Comparison of ENCODE assay signal across 1 cellular context in the genomic region with DNA sequence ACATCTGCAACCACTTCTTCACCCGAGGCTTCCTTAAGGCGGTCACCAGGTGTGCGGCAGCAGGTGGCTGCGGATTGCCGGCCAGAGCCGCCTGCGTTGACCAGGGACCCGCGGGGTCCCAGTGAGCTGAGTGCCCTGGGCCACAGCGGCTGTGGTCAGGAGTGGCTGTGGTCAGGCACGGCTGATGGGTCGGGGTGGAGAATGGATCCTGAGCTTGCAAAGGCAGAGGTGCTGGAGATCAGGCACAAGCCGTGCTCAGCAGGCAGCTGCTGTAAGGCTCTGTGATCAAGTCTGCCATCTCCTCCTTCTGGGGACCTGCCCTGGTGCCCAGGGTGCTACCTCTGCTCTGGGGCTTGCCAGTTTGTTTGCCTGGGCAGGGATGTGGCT.
TF ChIP-seq lines count a peak whose summit lies in the region.

No MANE protein-coding gene starts in this region.

TF ChIP-seq in WTC11, 78 proteins besides CTCF, POLR2A, EP300 and RAD21:
- TF ChIP-seq ZNF219 (CRISPR knock-in tag; IDR thresholded peaks at IDR 0.05; ENCODE audit: borderline replicate concordance) (no peak), JAZF1 (CRISPR knock-in tag; IDR thresholded peaks at IDR 0.05) (no peak), NFYB (CRISPR knock-in tag; conservative IDR thresholded peaks at IDR 0.05; ENCODE audit: low read depth) (no peak), ETV6 (CRISPR knock-in tag; IDR thresholded peaks at IDR 0.05) (no peak), RORB (CRISPR knock-in tag; IDR thresholded peaks at IDR 0.05) (no peak)
- TF ChIP-seq, protein P1, sequence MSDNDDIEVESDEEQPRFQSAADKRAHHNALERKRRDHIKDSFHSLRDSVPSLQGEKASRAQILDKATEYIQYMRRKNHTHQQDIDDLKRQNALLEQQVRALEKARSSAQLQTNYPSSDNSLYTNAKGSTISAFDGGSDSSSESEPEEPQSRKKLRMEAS (CRISPR knock-in tag; IDR thresholded peaks at IDR 0.05): no peak
- TF ChIP-seq, protein P2, sequence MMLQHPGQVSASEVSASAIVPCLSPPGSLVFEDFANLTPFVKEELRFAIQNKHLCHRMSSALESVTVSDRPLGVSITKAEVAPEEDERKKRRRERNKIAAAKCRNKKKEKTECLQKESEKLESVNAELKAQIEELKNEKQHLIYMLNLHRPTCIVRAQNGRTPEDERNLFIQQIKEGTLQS (CRISPR knock-in tag; conservative IDR thresholded peaks at IDR 0.05): 0 out of 2 replicates have a peak, but pooled peaks have one; percentile 41
- TF ChIP-seq, protein P3, sequence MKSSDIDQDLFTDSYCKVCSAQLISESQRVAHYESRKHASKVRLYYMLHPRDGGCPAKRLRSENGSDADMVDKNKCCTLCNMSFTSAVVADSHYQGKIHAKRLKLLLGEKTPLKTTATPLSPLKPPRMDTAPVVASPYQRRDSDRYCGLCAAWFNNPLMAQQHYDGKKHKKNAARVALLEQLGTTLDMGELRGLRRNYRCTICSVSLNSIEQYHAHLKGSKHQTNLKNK (CRISPR knock-in tag; IDR thresholded peaks at IDR 0.05): no peak
- TF ChIP-seq, protein P4, sequence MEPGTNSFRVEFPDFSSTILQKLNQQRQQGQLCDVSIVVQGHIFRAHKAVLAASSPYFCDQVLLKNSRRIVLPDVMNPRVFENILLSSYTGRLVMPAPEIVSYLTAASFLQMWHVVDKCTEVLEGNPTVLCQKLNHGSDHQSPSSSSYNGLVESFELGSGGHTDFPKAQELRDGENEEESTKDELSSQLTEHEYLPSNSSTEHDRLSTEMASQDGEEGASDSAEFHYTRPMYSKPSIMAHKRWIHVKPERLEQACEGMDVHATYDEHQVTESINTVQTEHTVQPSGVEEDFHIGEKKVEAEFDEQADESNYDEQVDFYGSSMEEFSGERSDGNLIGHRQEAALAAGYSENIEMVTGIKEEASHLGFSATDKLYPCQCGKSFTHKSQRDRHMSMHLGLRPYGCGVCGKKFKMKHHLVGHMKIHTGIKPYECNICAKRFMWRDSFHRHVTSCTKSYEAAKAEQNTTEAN (CRISPR knock-in tag; IDR thresholded peaks at IDR 0.05): no peak
TF ChIP-seq in WTC11: peak in this region for 1.
